ENCODE assay signal across 1 cellular context in genomic region chr12:42585175-42585845, GRCh38.
TF ChIP-seq lines count a peak whose summit lies in the region.

No MANE protein-coding gene starts in this region.

TF ChIP-seq in neural cell, 6 proteins besides CTCF, POLR2A, EP300 and RAD21:
- TF ChIP-seq POLR2AphosphoS5 (IDR thresholded peaks at IDR 0.05) (no peak), SMC3 (conservative IDR thresholded peaks at IDR 0.05; ENCODE audit: poor library complexity) (no peak), EZH2 (IDR thresholded peaks at IDR 0.05; ENCODE audit: borderline replicate concordance, insufficient read depth, low read length, poor library complexity, severe bottlenecking) (no peak), REST (IDR thresholded peaks at IDR 0.05; ENCODE audit: borderline replicate concordance) (no peak), MXI1 (conservative IDR thresholded peaks at IDR 0.05; ENCODE audit: poor library complexity, severe bottlenecking) (no peak), TAF1 (IDR thresholded peaks at IDR 0.05; ENCODE audit: low read depth) (no peak)
